Comparison of ENCODE assay signal across 22 cellular contexts in genomic region chr4:167774646-167775045, GRCh38.
"Had no signal": no experiment of that assay in that cellular context is flagged by ENCODE, and none has a peak within 500 bp of the region (broad histone marks: within the 10 kb centered on the region; RNA-seq: fewer than 3 reads in every experiment).

No MANE protein-coding gene starts in this region.

- H3K4me3 ChIP-seq: dorsolateral prefrontal cortex, lower lobe of right lung, ovary, psoas muscle, sigmoid colon, testis, tibial artery had no signal

- FAIRE-seq: colon, frontal cortex had no signal

- DNase-seq: dorsolateral prefrontal cortex; effector CD4-positive, alpha-beta T cell; hypothalamus; immature natural killer cell; islet precursor cell; kidney glomerular epithelial cell; left ventricle myocardium superior; lower lobe of right lung; natural killer cell; occipital lobe; ovary; posterior cingulate gyrus; psoas muscle; right cardiac atrium; sigmoid colon; stimulated activated CD4-positive, alpha-beta T cell treated with anti-CD3 and anti-CD28 coated beads, Interleukin-4, amount 100 ng/mL, for 4 hours; stimulated activated naive CD8-positive, alpha-beta T cell treated with anti-CD3 and anti-CD28 coated beads, Interleukin-15, Interleukin-2, amounts not matched to agents 100 U/mL and 50 U/mL, for 24 hours; substantia nigra; testis; tibial artery had no signal

- H3K36me3 ChIP-seq: lower lobe of right lung, ovary, sigmoid colon, tibial artery had no signal

- H3K27me3 ChIP-seq: dorsolateral prefrontal cortex, ovary, sigmoid colon, testis, tibial artery had no signal
